In genomic region chr9:131046581-131047202, GRCh38 we compare ENCODE assay signal across 8 cellular contexts. TPM values are rescaled to one million over a fixed set of nuclear protein-coding genes. Genes with fewer than 3 reads are reported as not detected.
A peak's percentile ranks its signal among the peaks of the same experiment; 100 is the strongest.
DNase-seq lines count a peak whose midpoint lies in the region; ATAC-seq and TF ChIP-seq lines count a peak whose summit lies in the region.

No MANE protein-coding gene starts in this region.

- no peak overlapping the region for H3K27ac Mint-ChIP-seq in CD4-positive, CD25-positive, alpha-beta regulatory T cell
- H3K27ac Mint-ChIP-seq in effector memory CD8-positive, alpha-beta T cell, result no peak overlapping the region

- peak; percentile 47 to 79 (median 72) for DNase-seq in CD4-positive, CD25-positive, alpha-beta regulatory T cell
- DNase-seq in HEK293T (ENCODE audit: extremely low spot score) (peak; percentile 87), NOMO-1 (lab: John Stamatoyannopoulos, UW; ENCODE audit: unreplicated experiment in 2 of 2) (peak; percentile 49 to 60), midbrain (lab: John Stamatoyannopoulos, UW) (peak; percentile 44)
- DNase-seq in activated CD8-positive, alpha-beta memory T cell treated with anti-CD3 and anti-CD28 coated beads for 1 hour (ENCODE audit: extremely low read depth in 1 of 2, low read depth in 1 of 2), result peak; percentile 17 to 52
- peak; percentile 55 to 66 (median 62) for DNase-seq in effector memory CD8-positive, alpha-beta T cell
- DNase-seq in stimulated activated CD8-positive, alpha-beta memory T cell treated with anti-CD3 and anti-CD28 coated beads, Interleukin-4, amount 100 ng/mL, for 1 hour (ENCODE audit: low read depth in 2 of 2, low spot score in 1 of 2), result peak; percentile 29 to 39

- H3K27ac ChIP-seq in CD4-positive, CD25-positive, alpha-beta regulatory T cell (ENCODE audit: insufficient read depth, low read length, poor library complexity, severe bottlenecking), result peak overlapping the region; percentile 14

- POLR2A ChIA-PET in HEK293T (lab: Yijun Ruan, JAX), result interaction anchor here (1.2 kb wide), 1 partner anchor 79 kb away, joined by 4 read pairs; the partner anchor contains the start of gene NUP214

- no peak overlapping the region for H3K4me3 ChIP-seq in CD4-positive, CD25-positive, alpha-beta regulatory T cell (ENCODE audit: low read depth, low read length)

- no peaks in the 10 kb centered on the region for H3K36me3 ChIP-seq in CD4-positive, CD25-positive, alpha-beta regulatory T cell (ENCODE audit: control insufficient read depth, insufficient read depth, low read length)

- peak; percentile 78 to 79 for ATAC-seq in CD4-positive, CD25-positive, alpha-beta regulatory T cell (ENCODE audit: low read depth in 2 of 2)
- ATAC-seq in effector memory CD8-positive, alpha-beta T cell (replicated peaks), result peak; percentile 90
- ATAC-seq in HG03469 (IDR thresholded peaks at IDR 0.05; ENCODE audit: unreplicated experiment), result no peak

- H3K4me1 ChIP-seq in CD4-positive, CD25-positive, alpha-beta regulatory T cell (ENCODE audit: control insufficient read depth, insufficient read depth, low read length, poor library complexity, severe bottlenecking), result peaks cover 6% of the 10 kb centered on the region

- H3K27me3 Mint-ChIP-seq in CD4-positive, CD25-positive, alpha-beta regulatory T cell, result peaks cover 4% of the 10 kb centered on the region
- H3K27me3 Mint-ChIP-seq in effector memory CD8-positive, alpha-beta T cell, result peaks cover 15 to 31% of the 10 kb centered on the region in 2 donors

- H3K9me3 ChIP-seq in CD4-positive, CD25-positive, alpha-beta regulatory T cell (ENCODE audit: control insufficient read depth in 2 of 2, low read length in 2 of 2), result no peaks in the 10 kb centered on the region

- H3K4me1 Mint-ChIP-seq in CD4-positive, CD25-positive, alpha-beta regulatory T cell, result peaks cover 0 to 27% (median 4%) of the 10 kb centered on the region in 4 donors
- no peaks in the 10 kb centered on the region for H3K4me1 Mint-ChIP-seq in effector memory CD8-positive, alpha-beta T cell (ENCODE audit: low read depth in 2 of 2)

- H3K4me3 Mint-ChIP-seq in CD4-positive, CD25-positive, alpha-beta regulatory T cell, result peak overlapping the region; percentile 13 to 78 (median 59)
- H3K4me3 Mint-ChIP-seq in effector memory CD8-positive, alpha-beta T cell, result peak overlapping the region in 1 of 2 donors; percentile 33

- H3K27me3 ChIP-seq in CD4-positive, CD25-positive, alpha-beta regulatory T cell (ENCODE audit: control insufficient read depth, insufficient read depth, low read length), result no peaks in the 10 kb centered on the region

- no peaks in the 10 kb centered on the region for H3K9me3 Mint-ChIP-seq in CD4-positive, CD25-positive, alpha-beta regulatory T cell
- H3K9me3 Mint-ChIP-seq in effector memory CD8-positive, alpha-beta T cell, result no peaks in the 10 kb centered on the region

- H3K36me3 Mint-ChIP-seq in CD4-positive, CD25-positive, alpha-beta regulatory T cell, result no peaks in the 10 kb centered on the region
- peaks cover 3% of the 10 kb centered on the region for H3K36me3 Mint-ChIP-seq in effector memory CD8-positive, alpha-beta T cell (ENCODE audit: insufficient read depth)

- CTCF ChIA-PET in HEK293T (lab: Yijun Ruan, JAX), result interaction anchor here (0.6 to 1.6 kb wide), 13 partner anchors 9 to 183 kb away, joined by 3 to 14 read pairs (median 5); no protein-coding TSS in a partner anchor

TF ChIP-seq in HEK293T, 16 proteins besides CTCF, POLR2A, EP300 and RAD21:
- peak; percentile 86 for TF ChIP-seq ZNF384 (IDR thresholded peaks at IDR 0.05)
- TF ChIP-seq SP1 (IDR thresholded peaks at IDR 0.05), result no peak
- TF ChIP-seq BHLHE40 (IDR thresholded peaks at IDR 0.05; ENCODE audit: borderline replicate concordance), result no peak
- TF ChIP-seq PKNOX1 (IDR thresholded peaks at IDR 0.05), result no peak
- no peak for TF ChIP-seq NFRKB (IDR thresholded peaks at IDR 0.05)

RNA-seq across cellular contexts. Expression of gene LAMC3, which starts 37.7 kb away (rescaled TPM):
- total RNA-seq in CD4-positive, CD25-positive, alpha-beta regulatory T cell, result 0.99 TPM
- polyA plus RNA-seq in CD4-positive, CD25-positive, alpha-beta regulatory T cell, result 1 to 10 TPM in 1 of 4 donors, under 1 TPM in 3; 0.37 to 1.2 (median 0.56) TPM

RNA-seq across cellular contexts. Expression of gene AIF1L, which starts 49.6 kb away (rescaled TPM):
- 0.12 TPM for total RNA-seq in CD4-positive, CD25-positive, alpha-beta regulatory T cell
- not detected for polyA plus RNA-seq in CD4-positive, CD25-positive, alpha-beta regulatory T cell

Comparison
In these comparisons a context has a peak if more than half of its experiments do, and no peak if none do; other contexts are left out.
1. DNase-seq: peak in every context shown above with its lines; median percentile 87 in HEK293T; 72 in CD4-positive, CD25-positive, alpha-beta regulatory T cell; 62 in effector memory CD8-positive, alpha-beta T cell; 54 in NOMO-1; 44 in midbrain; 34 in activated CD8-positive, alpha-beta memory T cell treated with anti-CD3 and anti-CD28 coated beads for 1 hour; 34 in stimulated activated CD8-positive, alpha-beta memory T cell treated with anti-CD3 and anti-CD28 coated beads, Interleukin-4, amount 100 ng/mL, for 1 hour.